ENCODE assay signal across 13 cellular contexts in genomic region chr1:185567438-185567837, GRCh38.
DNase-seq lines count a peak whose midpoint lies in the region; ATAC-seq, FAIRE-seq and TF ChIP-seq lines count a peak whose summit lies in the region.
"Had no signal": no experiment of that assay in that cellular context is flagged by ENCODE, and none has a peak within 500 bp of the region (broad histone marks: within the 10 kb centered on the region; RNA-seq: fewer than 3 reads in every experiment).

No MANE protein-coding gene starts in this region.

- peaks cover 53% of the 10 kb centered on the region for H3K4me1 Mint-ChIP-seq in activated naive CD4-positive, alpha-beta T cell treated with anti-CD3 and anti-CD28 coated beads, Interleukin-2, amount 10 ng/mL, durations not matched to agents 7 days and 5 days

- peak; percentile 13 for FAIRE-seq in keratinocyte (lab: Jason Lieb, UNC)
- FAIRE-seq: urothelium cell line had no signal

- no peaks in the 10 kb centered on the region for H3K9me1 ChIP-seq in keratinocyte (ENCODE audit: control insufficient read depth, extremely low read depth, insufficient read depth, low read length)

- intact Hi-C loops in transverse colon (cut with DNase I; ENCODE audit: low total_unique reads): no loop called here
- intact Hi-C loops in left colon (cut with DNase I, micrococcal nuclease): no loop called here

- H3K4me2 ChIP-seq in SU-DHL-6 (ENCODE audit: low read depth, low read length, poor library complexity, severe bottlenecking) (peak overlapping the region; percentile 12), keratinocyte (ENCODE audit: control insufficient read depth, extremely low read depth, insufficient read depth, low read depth, low read length) (peak overlapping the region; percentile 56)

- no peaks in the 10 kb centered on the region for H3K27me3 ChIP-seq in SU-DHL-6 (ENCODE audit: low read length)
- no peaks in the 10 kb centered on the region for H3K27me3 ChIP-seq in keratinocyte (ENCODE audit: control insufficient read depth, extremely low read depth, insufficient read depth, low read length)
- no peaks in the 10 kb centered on the region for H3K27me3 ChIP-seq in transverse colon
- H3K27me3 ChIP-seq: BE2C, cardiac muscle cell had no signal

- 10 to 15% methylated on average over 2 of the region's 2 CpGs for WGBS in transverse colon (ENCODE audit: low coverage in 1 of 2), 2 donors

- CTCF ChIA-PET in activated naive CD4-positive, alpha-beta T cell treated with anti-CD3 and anti-CD28 coated beads, Interleukin-2, amount 10 ng/mL, durations not matched to agents 7 days and 5 days (lab: Charles Lee): interaction anchor here (0.8 to 1.4 kb wide), 4 partner anchors 29 to 250 kb away, joined by 3 to 6 read pairs (median 4); partner anchors contain the start of gene IVNS1ABP

- H3K9ac ChIP-seq in SU-DHL-6 (ENCODE audit: low read length): no peak overlapping the region
- H3K9ac ChIP-seq in keratinocyte (ENCODE audit: control insufficient read depth, extremely low read depth, insufficient read depth, low read length): no peak overlapping the region

- no peak for TF ChIP-seq EP300 in transverse colon (IDR thresholded peaks at IDR 0.05; ENCODE audit: low read depth)

- H3K9me3 ChIP-seq in SU-DHL-6 (ENCODE audit: insufficient read depth, low read length) (no peaks in the 10 kb centered on the region), keratinocyte (ENCODE audit: control insufficient read depth, low read depth, low read length) (no peaks in the 10 kb centered on the region), transverse colon (no peaks in the 10 kb centered on the region)
- H3K9me3 ChIP-seq: BE2C had no signal

- H3K79me2 ChIP-seq in SU-DHL-6 (ENCODE audit: insufficient read depth, low read length): no peaks in the 10 kb centered on the region
- H3K79me2 ChIP-seq in keratinocyte (ENCODE audit: control insufficient read depth, insufficient read depth, low read length): no peaks in the 10 kb centered on the region

- peaks cover 3% of the 10 kb centered on the region for H3K36me3 Mint-ChIP-seq in activated naive CD4-positive, alpha-beta T cell treated with anti-CD3 and anti-CD28 coated beads, Interleukin-2, amount 10 ng/mL, durations not matched to agents 7 days and 5 days

- H3K9me3 Mint-ChIP-seq in activated naive CD4-positive, alpha-beta T cell treated with anti-CD3 and anti-CD28 coated beads, Interleukin-2, amount 10 ng/mL, durations not matched to agents 7 days and 5 days: peaks cover 3% of the 10 kb centered on the region

- peak overlapping the region; percentile 84 for H3K27ac Mint-ChIP-seq in activated naive CD4-positive, alpha-beta T cell treated with anti-CD3 and anti-CD28 coated beads, Interleukin-2, amount 10 ng/mL, durations not matched to agents 7 days and 5 days

- DNase-seq in activated naive CD4-positive, alpha-beta T cell treated with anti-CD3 and anti-CD28 coated beads, Interleukin-2, amount 10 ng/mL, durations not matched to agents 7 days and 5 days: no peak
- no peak for DNase-seq in activated naive CD4-positive, alpha-beta T cell treated with Interleukin-2 at 50 U/mL for 16 hours
- DNase-seq in keratinocyte (ENCODE audit: low read depth, low spot score) (no peak), transverse colon (no peak), left colon (no peak)
- no peak for DNase-seq in stimulated activated naive CD4-positive, alpha-beta T cell (lab: John Stamatoyannopoulos, UW)
- DNase-seq: BE2C, NCI-H82 had no signal

- H3K36me3 ChIP-seq in SU-DHL-6 (ENCODE audit: low read length) (no peaks in the 10 kb centered on the region), keratinocyte (ENCODE audit: control insufficient read depth in 2 of 2, extremely low read depth in 1 of 2, insufficient read depth in 2 of 2, low read length in 2 of 2) (no peaks in the 10 kb centered on the region), transverse colon (no peaks in the 10 kb centered on the region)
- H3K36me3 ChIP-seq: BE2C, cardiac muscle cell had no signal

- ATAC-seq in GM19324 (IDR thresholded peaks at IDR 0.05; ENCODE audit: low FRiP score, unreplicated experiment) (no peak), left colon (no peak)
- ATAC-seq: sciatic nerve had no signal

- no peak for TF ChIP-seq CTCF in SU-DHL-6 (IDR thresholded peaks at IDR 0.05; ENCODE audit: insufficient read depth, low read length, poor library complexity, severe bottlenecking)
- TF ChIP-seq CTCF in keratinocyte (optimal IDR thresholded peaks at IDR 0.05 in 1 of 3, IDR thresholded peaks at IDR 0.05 in 1 of 3, conservative IDR thresholded peaks at IDR 0.05 in 1 of 3; ENCODE audit: extremely low read depth in 1 of 3, insufficient read depth in 2 of 3, low read length in 3 of 3): no peak
- no peak for TF ChIP-seq CTCF in transverse colon (IDR thresholded peaks at IDR 0.05)

- H3K4me3 ChIP-seq in SU-DHL-6 (ENCODE audit: insufficient read depth, low read length, poor library complexity, severe bottlenecking) (no peak overlapping the region), keratinocyte (ENCODE audit: control insufficient read depth in 2 of 3, extremely low read depth in 1 of 3, insufficient read depth in 2 of 3, low read depth in 1 of 3, low read length in 3 of 3) (no peak overlapping the region), transverse colon (no peak overlapping the region)
- H3K4me3 ChIP-seq: cardiac muscle cell had no signal

- peaks cover 74% of the 10 kb centered on the region for H3K4me1 ChIP-seq in keratinocyte (ENCODE audit: control insufficient read depth, extremely low read depth, insufficient read depth, low read length)
- H3K4me1 ChIP-seq in transverse colon: peaks cover 7 to 26% (median 9%) of the 10 kb centered on the region in 4 donors
- H3K4me1 ChIP-seq: BE2C had no signal

- dilution Hi-C loops in keratinocyte (cut with MboI; ENCODE audit: extremely low pct_ligation_motif_present, low sequenced_read_pairs): no loop called here

- no peaks in the 10 kb centered on the region for H4K20me1 ChIP-seq in SU-DHL-6 (ENCODE audit: low read depth, low read length)
- H4K20me1 ChIP-seq in keratinocyte (ENCODE audit: control insufficient read depth, extremely low read depth, insufficient read depth, low read length): no peaks in the 10 kb centered on the region

- in situ Hi-C loops in transverse colon (cut with MboI; ENCODE audit: low pct_ligation_motif_present in 1 of 4, low pct_unique_long_range_greater_than_20kb in 1 of 4, low sequenced_read_pairs in 3 of 4): no loop called here

- H3K27me3 Mint-ChIP-seq in activated naive CD4-positive, alpha-beta T cell treated with anti-CD3 and anti-CD28 coated beads, Interleukin-2, amount 10 ng/mL, durations not matched to agents 7 days and 5 days: no peaks in the 10 kb centered on the region

- no peak overlapping the region for H3K4me3 Mint-ChIP-seq in activated naive CD4-positive, alpha-beta T cell treated with anti-CD3 and anti-CD28 coated beads, Interleukin-2, amount 10 ng/mL, durations not matched to agents 7 days and 5 days

- H2AFZ ChIP-seq in SU-DHL-6 (ENCODE audit: low read depth, low read length, severe bottlenecking) (no peak overlapping the region), keratinocyte (ENCODE audit: control insufficient read depth, low read length) (no peak overlapping the region)

- no peaks in the 10 kb centered on the region for H3F3A ChIP-seq in SU-DHL-6 (ENCODE audit: insufficient read depth)

- TF ChIP-seq POLR2A in transverse colon (IDR thresholded peaks at IDR 0.05): no peak

- no peak overlapping the region for H3K27ac ChIP-seq in SU-DHL-6 (ENCODE audit: low read depth, low read length)
- H3K27ac ChIP-seq in keratinocyte (ENCODE audit: control insufficient read depth, insufficient read depth, low read length): peak overlapping the region; percentile 70
- H3K27ac ChIP-seq in transverse colon: peak overlapping the region in 3 of 4 donors; percentile 39 to 61 (median 42)
- H3K27ac ChIP-seq: cardiac muscle cell had no signal

- no peaks in the 10 kb centered on the region for H3K9me2 ChIP-seq in SU-DHL-6 (replicated peaks; ENCODE audit: insufficient read depth, low read length)
